Comparison of ENCODE assay signal across 8 cellular contexts in the genomic region with DNA sequence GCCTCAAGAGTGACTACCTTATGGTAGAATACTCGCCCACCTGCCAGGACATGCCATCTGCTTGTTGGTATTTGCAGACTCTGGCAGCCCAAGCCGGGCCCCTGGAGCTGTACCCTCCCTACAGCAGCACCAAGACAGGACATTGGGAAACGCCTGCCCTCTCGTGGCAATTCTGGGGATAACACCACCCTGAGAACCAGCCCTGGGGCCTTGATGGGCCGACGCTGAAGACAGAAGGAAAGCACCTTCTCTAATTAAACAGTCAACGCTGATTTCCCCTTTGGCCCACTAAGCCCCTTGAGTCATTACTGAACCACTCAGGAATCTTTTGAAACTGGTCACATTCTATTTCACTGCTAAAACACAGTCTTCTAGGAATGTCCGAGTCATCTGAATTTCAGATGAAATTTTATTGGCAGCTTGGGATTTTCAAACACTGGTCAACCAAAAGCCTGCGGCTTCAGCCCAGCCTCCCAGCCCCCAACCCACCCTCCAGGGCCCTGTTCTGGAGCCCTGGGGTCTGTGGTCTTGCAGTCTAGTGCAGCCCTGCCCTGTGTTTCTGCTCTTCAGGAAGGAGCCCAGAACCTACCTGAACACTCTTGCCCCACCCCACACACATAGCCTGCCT.
DNase-seq lines count a peak whose midpoint lies in the region; ATAC-seq and TF ChIP-seq lines count a peak whose summit lies in the region.

No MANE protein-coding gene starts in this region.

- no peaks in the 10 kb centered on the region for H3K36me3 Mint-ChIP-seq in GM23338 (ENCODE audit: low read depth)

- H4K20me1 ChIP-seq in GM23338 (replicated peaks; ENCODE audit: insufficient read depth) (no peaks in the 10 kb centered on the region), SU-DHL-6 (ENCODE audit: low read depth, low read length) (no peaks in the 10 kb centered on the region)

- peaks cover 47% of the 10 kb centered on the region for H3K4me1 Mint-ChIP-seq in GM23338

- H3K79me2 ChIP-seq in GM23338 (replicated peaks; ENCODE audit: insufficient read depth) (no peaks in the 10 kb centered on the region), SU-DHL-6 (ENCODE audit: insufficient read depth, low read length) (no peaks in the 10 kb centered on the region)

- H3K9me2 ChIP-seq in GM23338 (ENCODE audit: insufficient read depth), result no peaks in the 10 kb centered on the region
- no peaks in the 10 kb centered on the region for H3K9me2 ChIP-seq in SU-DHL-6 (replicated peaks; ENCODE audit: insufficient read depth, low read length)

- H3K4me1 ChIP-seq in GM23338 (ENCODE audit: insufficient read depth) (peaks cover 21% of the 10 kb centered on the region; the same call in 1 of the 2 replicates), heart right ventricle (peaks cover 0 to 23% (median 16%) of the 10 kb centered on the region in 9 donors)

- H3K4me3 ChIP-seq in GM23338 (peak overlapping the region; percentile 11; the same call in 1 of the 2 replicates), SU-DHL-6 (ENCODE audit: insufficient read depth, low read length, poor library complexity, severe bottlenecking) (no peak overlapping the region), heart right ventricle (no peak overlapping the region), retinal pigment epithelial cell (ENCODE audit: low read length) (no peak overlapping the region)

- intact Hi-C loops in heart right ventricle (cut with DNase I), result no loop called here

- H3K9me3 ChIP-seq in SU-DHL-6 (ENCODE audit: insufficient read depth, low read length), result no peaks in the 10 kb centered on the region
- no peaks in the 10 kb centered on the region for H3K9me3 ChIP-seq in heart right ventricle

- H2AFZ ChIP-seq in GM23338, result no peak overlapping the region
- H2AFZ ChIP-seq in SU-DHL-6 (ENCODE audit: low read depth, low read length, severe bottlenecking), result peak overlapping the region; percentile 43

- TF ChIP-seq CTCF in GM23338 (conservative IDR thresholded peaks at IDR 0.05; ENCODE audit: low read depth in 2 of 2) (peak; percentile 91 to 93), LNCAP (IDR thresholded peaks at IDR 0.05) (peak; percentile 91), SU-DHL-6 (IDR thresholded peaks at IDR 0.05; ENCODE audit: insufficient read depth, low read length, poor library complexity, severe bottlenecking) (peak; percentile 77), heart right ventricle (IDR thresholded peaks at IDR 0.05) (peak in 8 of 9 donors; percentile 70 to 91 (median 86)), retinal pigment epithelial cell (conservative IDR thresholded peaks at IDR 0.05; ENCODE audit: low read depth, low read length) (peak; percentile 90)

- ATAC-seq in GM23338 (peak; percentile 82), heart right ventricle (peak; percentile 80 to 89 (median 84))

- no peak overlapping the region for H3K27ac ChIP-seq in GM23338 (ENCODE audit: low read depth)
- no peak overlapping the region for H3K27ac ChIP-seq in SU-DHL-6 (ENCODE audit: low read depth, low read length)
- H3K27ac ChIP-seq in heart right ventricle, result peak overlapping the region in 4 of 10 donors; percentile 4 to 29 (median 28)

- peak overlapping the region; percentile 16; the same call in 1 of the 2 replicates for H3K9ac ChIP-seq in SU-DHL-6 (ENCODE audit: low read length)

- DNase-seq in GM04504 (ENCODE audit: low read depth), result peak; percentile 74
- peak; percentile 88 for DNase-seq in GM23338 (ENCODE audit: low spot score)
- peak; percentile 59 for DNase-seq in activated naive CD8-positive, alpha-beta T cell treated with anti-CD3 and anti-CD28 coated beads, Interleukin-2, amount 50 U/mL, for 16 hours (ENCODE audit: low read depth, low spot score)
- DNase-seq in heart right ventricle, result peak; percentile 63 to 70
- DNase-seq in retinal pigment epithelial cell (ENCODE audit: low read depth), result peak; percentile 62
- no peak for DNase-seq in NCI-H187 (lab: John Stamatoyannopoulos, UW)

- peaks cover 18% of the 10 kb centered on the region for H3K27me3 Mint-ChIP-seq in GM23338 (ENCODE audit: insufficient read depth, low read depth, poor library complexity)

- no peaks in the 10 kb centered on the region for H3K36me3 ChIP-seq in GM23338 (ENCODE audit: insufficient read depth)
- no peaks in the 10 kb centered on the region for H3K36me3 ChIP-seq in SU-DHL-6 (ENCODE audit: low read length)
- H3K36me3 ChIP-seq in heart right ventricle, result no peaks in the 10 kb centered on the region

- H3K4me3 Mint-ChIP-seq in GM23338, result peak overlapping the region; percentile 52

- H3K27ac Mint-ChIP-seq in GM23338, result peak overlapping the region; percentile 90

- WGBS in heart right ventricle, 2 donors, result 16 to 18% methylated on average over 9 of the region's 9 CpGs

- H3K27me3 ChIP-seq in GM23338 (ENCODE audit: insufficient read depth), result no peaks in the 10 kb centered on the region
- H3K27me3 ChIP-seq in SU-DHL-6 (ENCODE audit: low read length), result no peaks in the 10 kb centered on the region
- peaks cover 0 to 15% (median 6%) of the 10 kb centered on the region in 7 donors for H3K27me3 ChIP-seq in heart right ventricle

- H3F3A ChIP-seq in GM23338 (replicated peaks; ENCODE audit: low read depth) (no peaks in the 10 kb centered on the region), SU-DHL-6 (ENCODE audit: insufficient read depth) (no peaks in the 10 kb centered on the region)

- no peaks in the 10 kb centered on the region; the same call in 2 of the 3 replicates for H3K9me3 Mint-ChIP-seq in GM23338

- peak overlapping the region; percentile 37; the same call in 1 of the 2 replicates for H3K4me2 ChIP-seq in GM23338
- H3K4me2 ChIP-seq in SU-DHL-6 (ENCODE audit: low read depth, low read length, poor library complexity, severe bottlenecking), result peak overlapping the region; percentile 4

TF ChIP-seq in GM23338, 12 proteins besides CTCF, POLR2A, EP300 and RAD21:
- TF ChIP-seq, protein P1, sequence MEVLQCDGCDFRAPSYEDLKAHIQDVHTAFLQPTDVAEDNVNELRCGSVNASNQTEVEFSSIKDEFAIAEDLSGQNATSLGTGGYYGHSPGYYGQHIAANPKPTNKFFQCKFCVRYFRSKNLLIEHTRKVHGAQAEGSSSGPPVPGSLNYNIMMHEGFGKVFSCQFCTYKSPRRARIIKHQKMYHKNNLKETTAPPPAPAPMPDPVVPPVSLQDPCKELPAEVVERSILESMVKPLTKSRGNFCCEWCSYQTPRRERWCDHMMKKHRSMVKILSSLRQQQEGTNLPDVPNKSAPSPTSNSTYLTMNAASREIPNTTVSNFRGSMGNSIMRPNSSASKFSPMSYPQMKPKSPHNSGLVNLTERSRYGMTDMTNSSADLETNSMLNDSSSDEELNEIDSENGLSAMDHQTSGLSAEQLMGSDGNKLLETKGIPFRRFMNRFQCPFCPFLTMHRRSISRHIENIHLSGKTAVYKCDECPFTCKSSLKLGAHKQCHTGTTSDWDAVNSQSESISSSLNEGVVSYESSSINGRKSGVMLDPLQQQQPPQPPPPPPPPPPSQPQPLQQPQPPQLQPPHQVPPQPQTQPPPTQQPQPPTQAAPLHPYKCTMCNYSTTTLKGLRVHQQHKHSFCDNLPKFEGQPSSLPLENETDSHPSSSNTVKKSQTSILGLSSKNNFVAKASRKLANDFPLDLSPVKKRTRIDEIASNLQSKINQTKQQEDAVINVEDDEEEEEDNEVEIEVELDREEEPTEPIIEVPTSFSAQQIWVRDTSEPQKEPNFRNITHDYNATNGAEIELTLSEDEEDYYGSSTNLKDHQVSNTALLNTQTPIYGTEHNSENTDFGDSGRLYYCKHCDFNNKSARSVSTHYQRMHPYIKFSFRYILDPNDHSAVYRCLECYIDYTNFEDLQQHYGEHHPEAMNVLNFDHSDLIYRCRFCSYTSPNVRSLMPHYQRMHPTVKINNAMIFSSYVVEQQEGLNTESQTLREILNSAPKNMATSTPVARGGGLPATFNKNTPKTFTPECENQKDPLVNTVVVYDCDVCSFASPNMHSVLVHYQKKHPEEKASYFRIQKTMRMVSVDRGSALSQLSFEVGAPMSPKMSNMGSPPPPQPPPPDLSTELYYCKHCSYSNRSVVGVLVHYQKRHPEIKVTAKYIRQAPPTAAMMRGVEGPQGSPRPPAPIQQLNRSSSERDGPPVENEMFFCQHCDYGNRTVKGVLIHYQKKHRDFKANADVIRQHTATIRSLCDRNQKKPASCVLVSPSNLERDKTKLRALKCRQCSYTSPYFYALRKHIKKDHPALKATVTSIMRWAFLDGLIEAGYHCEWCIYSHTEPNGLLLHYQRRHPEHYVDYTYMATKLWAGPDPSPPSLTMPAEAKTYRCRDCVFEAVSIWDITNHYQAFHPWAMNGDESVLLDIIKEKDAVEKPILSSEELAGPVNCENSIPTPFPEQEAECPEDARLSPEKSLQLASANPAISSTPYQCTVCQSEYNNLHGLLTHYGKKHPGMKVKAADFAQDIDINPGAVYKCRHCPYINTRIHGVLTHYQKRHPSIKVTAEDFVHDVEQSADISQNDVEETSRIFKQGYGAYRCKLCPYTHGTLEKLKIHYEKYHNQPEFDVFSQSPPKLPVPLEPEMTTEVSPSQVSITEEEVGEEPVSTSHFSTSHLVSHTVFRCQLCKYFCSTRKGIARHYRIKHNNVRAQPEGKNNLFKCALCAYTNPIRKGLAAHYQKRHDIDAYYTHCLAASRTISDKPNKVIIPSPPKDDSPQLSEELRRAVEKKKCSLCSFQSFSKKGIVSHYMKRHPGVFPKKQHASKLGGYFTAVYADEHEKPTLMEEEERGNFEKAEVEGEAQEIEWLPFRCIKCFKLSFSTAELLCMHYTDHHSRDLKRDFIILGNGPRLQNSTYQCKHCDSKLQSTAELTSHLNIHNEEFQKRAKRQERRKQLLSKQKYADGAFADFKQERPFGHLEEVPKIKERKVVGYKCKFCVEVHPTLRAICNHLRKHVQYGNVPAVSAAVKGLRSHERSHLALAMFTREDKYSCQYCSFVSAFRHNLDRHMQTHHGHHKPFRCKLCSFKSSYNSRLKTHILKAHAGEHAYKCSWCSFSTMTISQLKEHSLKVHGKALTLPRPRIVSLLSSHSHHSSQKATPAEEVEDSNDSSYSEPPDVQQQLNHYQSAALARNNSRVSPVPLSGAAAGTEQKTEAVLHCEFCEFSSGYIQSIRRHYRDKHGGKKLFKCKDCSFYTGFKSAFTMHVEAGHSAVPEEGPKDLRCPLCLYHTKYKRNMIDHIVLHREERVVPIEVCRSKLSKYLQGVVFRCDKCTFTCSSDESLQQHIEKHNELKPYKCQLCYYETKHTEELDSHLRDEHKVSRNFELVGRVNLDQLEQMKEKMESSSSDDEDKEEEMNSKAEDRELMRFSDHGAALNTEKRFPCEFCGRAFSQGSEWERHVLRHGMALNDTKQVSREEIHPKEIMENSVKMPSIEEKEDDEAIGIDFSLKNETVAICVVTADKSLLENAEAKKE (CRISPR knock-in tag; IDR thresholded peaks at IDR 0.05), result no peak
- TF ChIP-seq EZH2phosphoT487 (IDR thresholded peaks at IDR 0.05; ENCODE audit: unreplicated experiment), result no peak
- TF ChIP-seq EZH2 (IDR thresholded peaks at IDR 0.05; ENCODE audit: low read depth, unreplicated experiment), result no peak

Comparison
In these comparisons a context has a peak if more than half of its experiments do, and no peak if none do; other contexts are left out.
1. DNase-seq: peak in GM04504 (single experiment), GM23338 (single experiment), activated naive CD8-positive, alpha-beta T cell treated with anti-CD3 and anti-CD28 coated beads, Interleukin-2, amount 50 U/mL, for 16 hours (single experiment), heart right ventricle (2 of 2) and retinal pigment epithelial cell (single experiment); none in NCI-H187 (0 of 2).
2. Peak in every context shown above with its lines, with median percentiles within 50 percentile points of each other: CTCF ChIP-seq.